In genomic region chr19:34998777-34999497, GRCh38 we compare ENCODE assay signal across 8 cellular contexts. TPM values are rescaled to one million over a fixed set of nuclear protein-coding genes. Genes with fewer than 3 reads are reported as not detected.
DNase-seq lines count a peak whose midpoint lies in the region; ATAC-seq and TF ChIP-seq lines count a peak whose summit lies in the region.

No MANE protein-coding gene starts in this region.

- no peak for ATAC-seq in naive B cell (ENCODE audit: low read depth in 2 of 2)
- no peak for ATAC-seq in GM21447 (IDR thresholded peaks at IDR 0.05; ENCODE audit: unreplicated experiment)
- no peak for ATAC-seq in GM19351 (IDR thresholded peaks at IDR 0.05; ENCODE audit: unreplicated experiment)

- no peak for DNase-seq in AG10803 (ENCODE audit: low read depth)
- no peak for DNase-seq in LNCaP clone FGC (ENCODE audit: low read depth)
- DNase-seq in ecto neural progenitor cell (ENCODE audit: low spot score), result peak; percentile 64
- no peak for DNase-seq in naive B cell
- DNase-seq in HUDEP-2 (lab: John Stamatoyannopoulos, UW; ENCODE audit: unreplicated experiment in 76 of 76), result no peak
- no peak for DNase-seq in dedifferentiated amniotic fluid mesenchymal stem cell (ENCODE audit: extremely low spot score)

- no peaks in the 10 kb centered on the region for H3K9me3 Mint-ChIP-seq in naive B cell

- peak overlapping the region; percentile 83 to 93 (median 88) for H3K4me3 Mint-ChIP-seq in naive B cell

- no peaks in the 10 kb centered on the region for H3K27me3 Mint-ChIP-seq in naive B cell

- H3K4me3 ChIP-seq in AG10803 (ENCODE audit: low read length) (peak overlapping the region; percentile 74), LNCaP clone FGC (ENCODE audit: low read depth, low read length) (peak overlapping the region; percentile 63)

- TF ChIP-seq CTCF in AG10803 (conservative IDR thresholded peaks at IDR 0.05; ENCODE audit: low read length) (no peak), LNCaP clone FGC (IDR thresholded peaks at IDR 0.05; ENCODE audit: control insufficient read depth, extremely low read depth, insufficient read depth) (no peak)

- H3K36me3 Mint-ChIP-seq in naive B cell, result no peaks in the 10 kb centered on the region

- peaks cover 54 to 65% (median 61%) of the 10 kb centered on the region in 3 donors for H3K4me1 Mint-ChIP-seq in naive B cell

- peak overlapping the region; percentile 45 to 98 (median 87) for H3K27ac Mint-ChIP-seq in naive B cell

RNA-seq across cellular contexts. Expression of gene GRAMD1A, which starts 1.2 kb away (rescaled TPM):
- 10 to 100 TPM; 10.4 to 29.3 (median 12.3) TPM for polyA plus RNA-seq in naive B cell (ENCODE audit: low read depth in 6 of 6)

RNA-seq across cellular contexts. Expression of gene SCN1B, which starts 31.3 kb away (rescaled TPM):
- under 1 TPM in 4 of 6 donors, not detected in 2; 0.06 to 0.36 (median 0.28) TPM for polyA plus RNA-seq in naive B cell (ENCODE audit: low read depth in 6 of 6)

RNA-seq across cellular contexts. Expression of gene ZNF792, which starts 34.9 kb away (rescaled TPM):
- polyA plus RNA-seq in naive B cell (ENCODE audit: low read depth in 6 of 6), result 10 to 100 TPM in 2 of 6 donors, 1 to 10 TPM in 4; 6.7 to 14.7 (median 8.8) TPM

RNA-seq across cellular contexts. Expression of gene HPN, which starts 42.6 kb away (rescaled TPM):
- polyA plus RNA-seq in naive B cell (ENCODE audit: low read depth in 6 of 6), result not detected
